Comparison of ENCODE assay signal across 25 cellular contexts in genomic region chr15:66893294-66893693, GRCh38.
DNase-seq lines count a peak whose midpoint lies in the region; ATAC-seq and TF ChIP-seq lines count a peak whose summit lies in the region.
"Had no signal": no experiment of that assay in that cellular context is flagged by ENCODE, and none has a peak within 500 bp of the region (broad histone marks: within the 10 kb centered on the region; RNA-seq: fewer than 3 reads in every experiment).

No MANE protein-coding gene starts in this region.

- H3K27ac ChIP-seq in left ventricle myocardium inferior (replicated peaks) (peak overlapping the region; percentile 3), colonic mucosa (no peak overlapping the region), lung (ENCODE audit: low read depth in 1 of 2, low read length in 1 of 2) (no peak overlapping the region), testis (no peak overlapping the region)
- H3K27ac ChIP-seq: C4-2B, SJSA1 had no signal

- DNase-seq in left ventricle myocardium inferior (no peak), left cardiac atrium (no peak), colonic mucosa (peak; percentile 7), lung (ENCODE audit: low spot score) (peak; percentile 7), testis (peak; percentile 4), NCI-H1105 (lab: John Stamatoyannopoulos, UW) (no peak)
- DNase-seq in stimulated activated CD4-positive, alpha-beta T cell treated with anti-CD3 and anti-CD28 coated beads, Interleukin-12 subunit alpha, Interleukin-12 subunit beta, amount 100 ng/mL, for 4 hours = no peak
- DNase-seq: Caco-2; CD8-positive, alpha-beta T cell; KBM-7; MV-4-11; NCI-H1105 treated with DMSO at 0.1 percent for 48 hours; NCI-H146; NCI-H1930; NCI-H2107; NCI-H446; NCI-H524 treated with DMSO at 0.1 percent for 48 hours; NCI-H774; NK-92 treated with Interleukin-12 subunit alpha and Interleukin-12 subunit beta, amount 100 ng/mL, for 24 hours; PC-3 had no signal

- H3K9me3 ChIP-seq in left ventricle myocardium inferior (replicated peaks) = peaks cover 17% of the 10 kb centered on the region
- H3K9me3 ChIP-seq in colonic mucosa = no peaks in the 10 kb centered on the region
- H3K9me3 ChIP-seq in lung (ENCODE audit: control insufficient read depth in 2 of 2, insufficient read depth in 1 of 2, low read length in 1 of 2) = no peaks in the 10 kb centered on the region
- H3K9me3 ChIP-seq in testis = no peaks in the 10 kb centered on the region
- H3K9me3 ChIP-seq: Caco-2, SJSA1 had no signal

- no peaks in the 10 kb centered on the region for H3K27me3 ChIP-seq in left ventricle myocardium inferior (ENCODE audit: low read depth)
- H3K27me3 ChIP-seq in colonic mucosa = no peaks in the 10 kb centered on the region
- H3K27me3 ChIP-seq in lung (ENCODE audit: control insufficient read depth, insufficient read depth) = no peaks in the 10 kb centered on the region
- H3K27me3 ChIP-seq in testis = no peaks in the 10 kb centered on the region
- H3K27me3 ChIP-seq: SJSA1 had no signal

- WGBS in lung, 2 donors = 67 to 82% methylated on average over 4 of the region's 4 CpGs
- 89 to 92% methylated on average over 4 of the region's 4 CpGs for WGBS in testis, 2 donors

- intact Hi-C loops in left ventricle myocardium inferior (cut with micrococcal nuclease) = no loop called here
- intact Hi-C loops in left cardiac atrium (cut with DNase I) = no loop called here
- intact Hi-C loops in colonic mucosa (cut with DNase I) = no loop called here
- intact Hi-C loops in testis (cut with DNase I; ENCODE audit: low total_unique reads) = no loop called here

- H3K36me3 ChIP-seq in left ventricle myocardium inferior (no peaks in the 10 kb centered on the region), colonic mucosa (no peaks in the 10 kb centered on the region), lung (ENCODE audit: control insufficient read depth in 2 of 2, insufficient read depth in 2 of 2, low read length in 2 of 2) (no peaks in the 10 kb centered on the region), testis (ENCODE audit: low read depth, missing control alignments) (no peaks in the 10 kb centered on the region)
- H3K36me3 ChIP-seq: SJSA1 had no signal

- H3K4me3 ChIP-seq in left ventricle myocardium inferior (no peak overlapping the region), colonic mucosa (no peak overlapping the region), lung (no peak overlapping the region), testis (no peak overlapping the region)
- H3K4me3 ChIP-seq: SJSA1 had no signal

- no peak for TF ChIP-seq POLR2A in testis (IDR thresholded peaks at IDR 0.05)

- TF ChIP-seq CTCF in left ventricle myocardium inferior (IDR thresholded peaks at IDR 0.05; ENCODE audit: borderline replicate concordance) = no peak
- TF ChIP-seq CTCF in colonic mucosa (IDR thresholded peaks at IDR 0.05) = no peak
- TF ChIP-seq CTCF in lung (IDR thresholded peaks at IDR 0.05; ENCODE audit: control extremely low read depth, extremely low read depth) = no peak
- no peak for TF ChIP-seq CTCF in testis (IDR thresholded peaks at IDR 0.05)

- peaks cover 46% of the 10 kb centered on the region for H3K4me1 ChIP-seq in left ventricle myocardium inferior
- H3K4me1 ChIP-seq in colonic mucosa = no peaks in the 10 kb centered on the region
- H3K4me1 ChIP-seq in lung (ENCODE audit: control insufficient read depth in 2 of 2, insufficient read depth in 2 of 2, low read length in 2 of 2) = peaks cover 0 to 1% of the 10 kb centered on the region in 2 donors
- no peaks in the 10 kb centered on the region for H3K4me1 ChIP-seq in testis

- H3K9ac ChIP-seq in colonic mucosa (ENCODE audit: low read depth in 2 of 2, low read length in 2 of 2) = no peak overlapping the region

- ATAC-seq in left cardiac atrium (no peak), lung (ENCODE audit: insufficient read depth, low FRiP score) (no peak), GM21825 (IDR thresholded peaks at IDR 0.05; ENCODE audit: unreplicated experiment) (no peak)
- ATAC-seq: CD8-positive, alpha-beta T cell; HCT116; PC-3; Right ventricle myocardium inferior had no signal

Comparison
In these comparisons a context has a peak if more than half of its experiments do, and no peak if none do; other contexts are left out.
1. DNase-seq: peak in colonic mucosa (single experiment), lung (single experiment) and testis (single experiment); none in left ventricle myocardium inferior (single experiment), left cardiac atrium (single experiment), stimulated activated CD4-positive, alpha-beta T cell treated with anti-CD3 and anti-CD28 coated beads, Interleukin-12 subunit alpha, Interleukin-12 subunit beta, amount 100 ng/mL, for 4 hours (single experiment) and NCI-H1105 (single experiment).